8 cellular contexts compared by ENCODE assay signal in genomic region chr1:67431156-67431765, GRCh38. TPM values are rescaled to one million over a fixed set of nuclear protein-coding genes. Genes with fewer than 3 reads are reported as not detected.
DNase-seq lines count a peak whose midpoint lies in the region; ATAC-seq and TF ChIP-seq lines count a peak whose summit lies in the region.

No MANE protein-coding gene starts in this region.

- peaks cover 27% of the 10 kb centered on the region; the same call in 1 of the 2 replicates for H3K36me3 ChIP-seq in BLaER1

- no peak for TF ChIP-seq CTCF in natural killer cell (IDR thresholded peaks at IDR 0.05)

- no peaks in the 10 kb centered on the region for H3K27me3 ChIP-seq in BLaER1

- peaks cover 53 to 55% of the 10 kb centered on the region in 2 donors for H3K4me1 Mint-ChIP-seq in natural killer cell

- peaks cover 51% of the 10 kb centered on the region for H3K4me1 ChIP-seq in BLaER1

- H3K36me3 Mint-ChIP-seq in natural killer cell = no peaks in the 10 kb centered on the region

- peaks cover 37% of the 10 kb centered on the region for H4K20me1 ChIP-seq in BLaER1

- no peaks in the 10 kb centered on the region for H3K9me3 Mint-ChIP-seq in natural killer cell

- peak overlapping the region; percentile 99 for H3K9ac ChIP-seq in BLaER1

- no peak for DNase-seq in Jurkat, Clone E6-1 (ENCODE audit: low read depth, low spot score)
- no peak for DNase-seq in natural killer cell
- DNase-seq in activated CD4-positive, CD25-positive, alpha-beta regulatory T cell (lab: John Stamatoyannopoulos, UW) = no peak

- intact Hi-C loops in natural killer cell (cut with micrococcal nuclease) = loop anchor here (1.0 to 10.0 kb wide), 4 partner anchors 69 to 496 kb away; no protein-coding TSS in a partner anchor

- H3K27me3 Mint-ChIP-seq in natural killer cell (ENCODE audit: low read depth in 2 of 2) = peaks cover 0 to 7% of the 10 kb centered on the region in 2 donors

- peak overlapping the region; percentile 100 for H3K4me3 Mint-ChIP-seq in natural killer cell

- peak overlapping the region; percentile 83 for H3K4me2 ChIP-seq in BLaER1

- H3K9me3 ChIP-seq in BLaER1 = no peaks in the 10 kb centered on the region

- H3K27ac Mint-ChIP-seq in natural killer cell = peak overlapping the region; percentile 99 to 100

- ATAC-seq in natural killer cell = no peak
- ATAC-seq in HG02870 (IDR thresholded peaks at IDR 0.05; ENCODE audit: unreplicated experiment) = no peak
- no peak for ATAC-seq in HG02623 (IDR thresholded peaks at IDR 0.05; ENCODE audit: unreplicated experiment)
- ATAC-seq in GM19324 (IDR thresholded peaks at IDR 0.05; ENCODE audit: low FRiP score, unreplicated experiment) = no peak

- H3K27ac ChIP-seq in BLaER1 = peak overlapping the region; percentile 98
- H3K27ac ChIP-seq in cingulate gyrus (ENCODE audit: low read depth, low read length) = peak overlapping the region; percentile 63

- peak overlapping the region; percentile 94 for H3K4me3 ChIP-seq in BLaER1
- H3K4me3 ChIP-seq in Jurkat, Clone E6-1 (ENCODE audit: low read length) = peak overlapping the region; percentile 85

RNA-seq across cellular contexts. Expression of gene SERBP1, which starts 1.1 kb away (rescaled TPM):
- 357 TPM for polyA plus RNA-seq in Jurkat, Clone E6-1 (2012; ENCODE audit: insufficient read depth, insufficient read length)
- 100 to 1,000 TPM; 137 to 183 (median 149) TPM for total RNA-seq in natural killer cell
